9 cellular contexts compared by ENCODE assay signal in the genomic region with DNA sequence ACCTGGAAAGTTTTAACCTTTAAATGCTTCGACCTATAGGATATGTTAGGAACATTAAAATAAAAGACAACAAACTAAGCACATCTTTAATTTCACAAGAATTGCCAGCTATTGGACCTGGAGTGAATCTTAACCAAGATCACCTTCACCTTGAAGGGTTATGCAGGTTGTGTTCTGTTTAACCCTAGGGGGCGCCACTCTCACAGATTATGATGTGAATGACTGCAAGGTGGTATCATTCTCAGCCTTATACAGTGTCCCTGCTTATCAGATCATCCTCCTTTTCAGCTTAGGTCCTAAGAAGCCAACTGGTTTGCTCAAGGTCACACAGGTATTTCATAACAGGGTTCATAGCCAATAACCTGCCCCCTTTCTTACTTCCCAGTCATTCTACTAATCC. TPM values are rescaled to one million over a fixed set of nuclear protein-coding genes. Genes with fewer than 3 reads are reported as not detected.
A peak's percentile ranks its signal among the peaks of the same experiment; 100 is the strongest.
DNase-seq lines count a peak whose midpoint lies in the region; ATAC-seq, FAIRE-seq and TF ChIP-seq lines count a peak whose summit lies in the region.
"Had no signal": no experiment of that assay in that cellular context is flagged by ENCODE, and none has a peak within 500 bp of the region (broad histone marks: within the 10 kb centered on the region; RNA-seq: fewer than 3 reads in every experiment).

No MANE protein-coding gene starts in this region.

- no peak overlapping the region for H3K4me2 ChIP-seq in HepG2 (ENCODE audit: low read depth, low read length)
- no peak overlapping the region for H3K4me2 ChIP-seq in KMS-11

- H3K9me3 ChIP-seq in HepG2 (ENCODE audit: low read length) (no peaks in the 10 kb centered on the region), right lobe of liver (no peaks in the 10 kb centered on the region), transverse colon (no peaks in the 10 kb centered on the region)

- POLR2A ChIA-PET in HepG2 (lab: Yijun Ruan, JAX): no interaction called here

- TF ChIP-seq CTCF in HepG2 (CRISPR knock-in tag; IDR thresholded peaks at IDR 0.05) (no peak), right lobe of liver (IDR thresholded peaks at IDR 0.05) (peak in 2 of 4 donors; percentile 14 to 17), KMS-11 (conservative IDR thresholded peaks at IDR 0.05; ENCODE audit: low read depth, low read length) (peak; percentile 43), astrocyte of the spinal cord (IDR thresholded peaks at IDR 0.05; ENCODE audit: low read depth, low read length) (peak; percentile 15), transverse colon (IDR thresholded peaks at IDR 0.05) (peak; percentile 16 to 51 (median 29))

- no TSS peak for BruUV-seq in HepG2 (replicated peaks; lab: Mats Ljungman, UMichigan)

- H3K4me3 ChIP-seq in HepG2 (replicated peaks in 1 of 3; ENCODE audit: insufficient read depth in 1 of 3, low read depth in 2 of 3, low read length in 3 of 3) (no peak overlapping the region), right lobe of liver (no peak overlapping the region), KMS-11 (IDR thresholded peaks at IDR 0.05; ENCODE audit: insufficient read depth, low read depth, low read length) (no peak overlapping the region), astrocyte of the spinal cord (ENCODE audit: low read depth, low read length) (no peak overlapping the region), transverse colon (no peak overlapping the region)

- no peak for ATAC-seq in HepG2
- ATAC-seq in right lobe of liver: no peak

- H4K20me1 ChIP-seq in HepG2 (ENCODE audit: insufficient read depth, low read length) (no peaks in the 10 kb centered on the region), KMS-11 (ENCODE audit: insufficient read depth) (no peaks in the 10 kb centered on the region)

- no peaks in the 10 kb centered on the region for H3K4me1 ChIP-seq in HepG2 (ENCODE audit: insufficient read depth, low read length)
- no peaks in the 10 kb centered on the region for H3K4me1 ChIP-seq in right lobe of liver
- H3K4me1 ChIP-seq in KMS-11 (ENCODE audit: low read depth, poor library complexity, severe bottlenecking): no peaks in the 10 kb centered on the region
- H3K4me1 ChIP-seq in transverse colon: peaks cover 0 to 13% (median 0%) of the 10 kb centered on the region in 4 donors

- TF ChIP-seq EP300 in HepG2 (IDR thresholded peaks at IDR 0.05; ENCODE audit: low read depth in 2 of 2, low read length in 2 of 2): no peak
- TF ChIP-seq EP300 in HepG2 (CRISPR knock-in tag; IDR thresholded peaks at IDR 0.05; ENCODE audit: borderline replicate concordance): no peak
- no peak for TF ChIP-seq EP300 in transverse colon (IDR thresholded peaks at IDR 0.05; ENCODE audit: low read depth)

- CTCF ChIA-PET in HepG2 (lab: Yijun Ruan, JAX; ENCODE audit: low intra/inter-chr PET ratio, low total read pairs): no interaction called here

- WGBS in HepG2 (ENCODE audit: low lambda C conversion rate): 0% methylated on average over 1 of the region's 2 CpGs
- WGBS in right lobe of liver (ENCODE audit: insufficient coverage, low coverage, low lambda C conversion rate, missing lambda C conversion rate): 16% methylated on average over 2 of the region's 2 CpGs
- WGBS in transverse colon (ENCODE audit: low coverage in 1 of 2), 2 donors: 22% methylated on average over 2 of the region's 2 CpGs; no CpG with 5 or more reads in 1 of the 2 donors

- TF ChIP-seq POLR2A in HepG2 (IDR thresholded peaks at IDR 0.05; ENCODE audit: insufficient read depth in 1 of 2, low read depth in 2 of 2, low read length in 2 of 2) (no peak), right lobe of liver (IDR thresholded peaks at IDR 0.05) (no peak), transverse colon (IDR thresholded peaks at IDR 0.05) (no peak)

- intact Hi-C loops in HepG2 (cut with micrococcal nuclease; ENCODE audit: unreplicated experiment) (no loop called here), right lobe of liver (cut with DNase I) (no loop called here), transverse colon (cut with DNase I; ENCODE audit: low total_unique reads) (no loop called here)

- 0 out of 5 replicates have a peak, but pooled peaks cover 0 to 2% of the 10 kb centered on the region in 2 experiments for H3K27me3 ChIP-seq in HepG2 (ENCODE audit: control insufficient read depth in 1 of 2, insufficient read depth in 2 of 2, low read length in 2 of 2)
- H3K27me3 ChIP-seq in right lobe of liver: no peaks in the 10 kb centered on the region
- H3K27me3 ChIP-seq in KMS-11 (ENCODE audit: insufficient read depth, low read depth): no peaks in the 10 kb centered on the region
- no peaks in the 10 kb centered on the region for H3K27me3 ChIP-seq in transverse colon

- in situ Hi-C loops in HepG2 (cut with HindIII; ENCODE audit: extremely low pct_ligation_motif_present, low pct_unique_long_range_greater_than_20kb): no loop called here
- in situ Hi-C loops in astrocyte of the spinal cord (cut with HindIII; ENCODE audit: low sequenced_read_pairs): no loop called here
- in situ Hi-C loops in transverse colon (cut with MboI; ENCODE audit: low pct_ligation_motif_present in 1 of 4, low pct_unique_long_range_greater_than_20kb in 1 of 4, low sequenced_read_pairs in 3 of 4): no loop called here

- H3K9ac ChIP-seq in HepG2 (ENCODE audit: insufficient read depth, low read depth, low read length) (no peak overlapping the region), KMS-11 (no peak overlapping the region)

- H3K36me3 ChIP-seq in HepG2 (replicated peaks in 1 of 2; ENCODE audit: control insufficient read depth in 1 of 2, insufficient read depth in 2 of 2, low read length in 2 of 2): no peaks in the 10 kb centered on the region
- no peaks in the 10 kb centered on the region for H3K36me3 ChIP-seq in right lobe of liver
- H3K36me3 ChIP-seq in KMS-11 (ENCODE audit: insufficient read depth): no peaks in the 10 kb centered on the region
- no peaks in the 10 kb centered on the region for H3K36me3 ChIP-seq in transverse colon

- H2AFZ ChIP-seq in HepG2 (ENCODE audit: low read length) (no peak overlapping the region), KMS-11 (ENCODE audit: low read depth) (no peak overlapping the region)

- FAIRE-seq in HepG2 (lab: Jason Lieb, UNC): peak; percentile 34

- H3K79me2 ChIP-seq in HepG2 (ENCODE audit: insufficient read depth, low read length): no peaks in the 10 kb centered on the region
- H3K79me2 ChIP-seq in KMS-11 (ENCODE audit: insufficient read depth, low read depth): no peaks in the 10 kb centered on the region

- no peak for TF ChIP-seq RAD21 in HepG2 (CRISPR knock-in tag; IDR thresholded peaks at IDR 0.05)

- H3K27ac ChIP-seq in HepG2 (ENCODE audit: extremely low read length, insufficient read depth, low read length): no peak overlapping the region
- H3K27ac ChIP-seq in right lobe of liver: no peak overlapping the region
- no peak overlapping the region for H3K27ac ChIP-seq in KMS-11
- H3K27ac ChIP-seq in transverse colon: peak overlapping the region; percentile 45 to 61 (median 54)

- DNase-seq in HepG2 (ENCODE audit: low spot score) (no peak), right lobe of liver (no peak), astrocyte of the spinal cord (ENCODE audit: low read depth, low spot score) (no peak), transverse colon (peak; percentile 30), NCI-H774 (lab: John Stamatoyannopoulos, UW) (no peak), Kasumi-1 (lab: John Stamatoyannopoulos, UW) (no peak)
- DNase-seq in central memory CD4-positive, alpha-beta T cell: no peak
- DNase-seq: GDM1 had no signal

TF ChIP-seq in HepG2, 621 proteins besides CTCF, POLR2A, EP300 and RAD21:
- TF ChIP-seq SSRP1 (CRISPR knock-in tag; IDR thresholded peaks at IDR 0.05) (no peak), REPIN1 (CRISPR knock-in tag; IDR thresholded peaks at IDR 0.05; ENCODE audit: borderline replicate concordance, low read depth) (no peak), WIZ (CRISPR knock-in tag; IDR thresholded peaks at IDR 0.05) (no peak), ZNF207 (IDR thresholded peaks at IDR 0.05; ENCODE audit: borderline replicate concordance) (no peak), ZNF83 (CRISPR knock-in tag; IDR thresholded peaks at IDR 0.05; ENCODE audit: borderline replicate concordance) (no peak), ZNF549 (CRISPR knock-in tag; IDR thresholded peaks at IDR 0.05) (no peak), ZNF431 (CRISPR knock-in tag; IDR thresholded peaks at IDR 0.05; ENCODE audit: borderline replicate concordance, low read depth) (no peak)
TF ChIP-seq in HepG2: peak in this region for 0.

RNA-seq across cellular contexts. Expression of a gene that starts 23.5 kb away (rescaled TPM):
- not detected in 2 replicates for total RNA-seq in HepG2 (2016; rRNA removed; fragmentation: Illumina TruSeq; extraction: Trizol)
- total RNA-seq in HepG2 (2016; cell fraction: cytosol; rRNA removed; fragmentation: Illumina TruSeq; extraction: Trizol; ENCODE audit: low read depth): not detected in 2 replicates
- not detected in 2 replicates for total RNA-seq in HepG2 (2016; cell fraction: insoluble cytoplasmic fraction; rRNA removed; fragmentation: Illumina TruSeq; extraction: Trizol)
- total RNA-seq in HepG2 (2016; cell fraction: membrane; rRNA removed; fragmentation: Illumina TruSeq; extraction: Trizol): not detected in 2 replicates
- total RNA-seq in HepG2 (2016; cell fraction: nucleus; rRNA removed; fragmentation: Illumina TruSeq; extraction: Trizol): not detected in 2 replicates
- 0.01 TPM in 1 of 2 replicates, not detected in the other for polyA plus RNA-seq in HepG2 (2011; rRNA removed)
- polyA plus RNA-seq in HepG2 (2011; cell fraction: cytosol; rRNA removed): not detected in 2 replicates
- polyA plus RNA-seq in HepG2 (2011; cell fraction: nucleus; rRNA removed): 0.17 TPM in 1 of 2 replicates, not detected in the other
- polyA plus RNA-seq in HepG2 (2012): not detected in 2 replicates
- polyA plus RNA-seq in HepG2 (2016; cell fraction: cytosol; fragmentation: Illumina TruSeq; extraction: Trizol; ENCODE audit: low read depth): not detected in 2 replicates
- polyA plus RNA-seq in HepG2 (2016; cell fraction: insoluble cytoplasmic fraction; fragmentation: Illumina TruSeq; extraction: Trizol; ENCODE audit: low read depth): not detected in 2 replicates
- polyA plus RNA-seq in HepG2 (2016; cell fraction: membrane; fragmentation: Illumina TruSeq; extraction: Trizol; ENCODE audit: low read depth): not detected in 2 replicates
- polyA plus RNA-seq in HepG2 (2016; cell fraction: nucleus; fragmentation: Illumina TruSeq; extraction: Trizol; ENCODE audit: insufficient read depth, low read depth): not detected in 2 replicates
- polyA minus RNA-seq in HepG2 (2011; rRNA and poly(A)+ RNA removed; ENCODE audit: low replicate concordance): not detected in 2 replicates
- polyA minus RNA-seq in HepG2 (2011; cell fraction: cytosol; rRNA and poly(A)+ RNA removed): not detected in 2 replicates
- not detected in 2 replicates for polyA minus RNA-seq in HepG2 (2011; cell fraction: nucleus; rRNA and poly(A)+ RNA removed)
- 1 to 10 TPM in 4 of 6 experiments, under 1 TPM in 2; 0.37 to 2.0 (median 1.1) TPM for total RNA-seq in right lobe of liver
- 100 to 1,000 TPM in 1 of 4 donors, 10 to 100 TPM in 3; 23.5 to 195 (median 44.4) TPM for total RNA-seq in transverse colon

Comparison
In these comparisons a context has a peak if more than half of its experiments do, and no peak if none do; other contexts are left out.
1. H3K27ac ChIP-seq: peak in transverse colon (4 of 4); none in HepG2 (single experiment), right lobe of liver (0 of 3) and KMS-11 (single experiment).
2. RNA of a gene that starts 23.5 kb away (total RNA-seq): 23.5 to 195 TPM in transverse colon; 0.37 to 2.0 TPM in right lobe of liver and not detected in HepG2; every median in the first group is over 4 times any median in the second.